ENCODE assay signal across 11 cellular contexts in the genomic region with DNA sequence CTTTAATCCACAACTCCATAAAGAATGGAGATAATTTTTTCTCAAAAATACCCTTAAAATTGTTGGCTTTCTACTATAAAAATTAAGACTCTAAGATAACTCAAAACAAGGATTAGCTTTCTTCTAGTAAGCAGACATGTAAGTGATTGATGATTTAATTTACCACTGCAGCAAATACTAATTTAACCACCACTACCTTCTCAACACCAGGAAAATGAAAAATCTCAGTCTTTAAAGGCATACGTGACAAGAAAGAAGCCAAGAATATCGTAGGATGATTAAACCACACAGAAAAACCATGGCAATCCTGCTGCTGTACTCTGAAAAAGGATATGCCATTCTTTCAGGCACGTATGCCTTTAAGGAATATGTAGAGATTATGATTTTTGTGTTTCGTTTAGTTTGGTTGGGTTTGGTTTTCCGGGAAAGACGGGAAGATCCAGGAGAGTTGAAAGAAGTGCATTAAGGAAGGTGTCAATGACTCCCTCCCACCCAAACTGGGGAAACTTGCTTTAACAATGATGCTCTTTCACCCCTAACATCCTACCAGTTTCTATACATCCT. TPM values are rescaled to one million over a fixed set of nuclear protein-coding genes. Genes with fewer than 3 reads are reported as not detected.
DNase-seq lines count a peak whose midpoint lies in the region; ATAC-seq and TF ChIP-seq lines count a peak whose summit lies in the region.
"Had no signal": no experiment of that assay in that cellular context is flagged by ENCODE, and none has a peak within 500 bp of the region (broad histone marks: within the 10 kb centered on the region; RNA-seq: fewer than 3 reads in every experiment).

No MANE protein-coding gene starts in this region.

- WGBS in lung, 2 donors: 6 to 17% methylated on average over 6 of the region's 6 CpGs
- WGBS in suprapubic skin: 30% methylated on average over 6 of the region's 6 CpGs
- 2% methylated on average over 6 of the region's 6 CpGs for WGBS in body of pancreas, 2 donors

- H3K27me3 Mint-ChIP-seq in HFFc6 (ENCODE audit: insufficient read depth): no peaks in the 10 kb centered on the region
- H3K27me3 Mint-ChIP-seq in CD8-positive, alpha-beta T cell (ENCODE audit: low read depth): peaks cover 16% of the 10 kb centered on the region

- peak overlapping the region; percentile 64 for H3K27ac Mint-ChIP-seq in HFFc6
- no peak overlapping the region for H3K27ac Mint-ChIP-seq in CD8-positive, alpha-beta T cell
- H3K27ac Mint-ChIP-seq: stimulated activated naive B cell treated with anti-CD40 and anti-IgM and Interleukin-4, amounts not matched to agents 10 μg/mL and 1 μg/mL and 100 μg/mL, for 72 hours had no signal

- H3K36me3 Mint-ChIP-seq in HFFc6 (ENCODE audit: low read depth): no peaks in the 10 kb centered on the region
- H3K36me3 Mint-ChIP-seq in CD8-positive, alpha-beta T cell: no peaks in the 10 kb centered on the region
- H3K36me3 Mint-ChIP-seq: stimulated activated naive B cell treated with anti-CD40 and anti-IgM and Interleukin-4, amounts not matched to agents 10 μg/mL and 1 μg/mL and 100 μg/mL, for 72 hours had no signal

- H3K4me1 ChIP-seq in lung (ENCODE audit: control insufficient read depth in 2 of 2, insufficient read depth in 2 of 2, low read length in 2 of 2) (no peaks in the 10 kb centered on the region), suprapubic skin (no peaks in the 10 kb centered on the region), body of pancreas (no peaks in the 10 kb centered on the region)
- H3K4me1 ChIP-seq in CD8-positive, alpha-beta T cell (ENCODE audit: insufficient read depth, low read length): no peaks in the 10 kb centered on the region

- no peaks in the 10 kb centered on the region for H3K9me3 ChIP-seq in lung (ENCODE audit: control insufficient read depth in 2 of 2, insufficient read depth in 1 of 2, low read length in 1 of 2)
- no peaks in the 10 kb centered on the region for H3K9me3 ChIP-seq in suprapubic skin
- H3K9me3 ChIP-seq in CD8-positive, alpha-beta T cell (ENCODE audit: low read length): no peaks in the 10 kb centered on the region
- H3K9me3 ChIP-seq in body of pancreas: no peaks in the 10 kb centered on the region

- no peak for TF ChIP-seq CTCF in HFFc6 (IDR thresholded peaks at IDR 0.05)
- TF ChIP-seq CTCF in choroid plexus epithelial cell (conservative IDR thresholded peaks at IDR 0.05; ENCODE audit: low read depth, low read length): no peak
- TF ChIP-seq CTCF in lung (IDR thresholded peaks at IDR 0.05; ENCODE audit: control extremely low read depth, extremely low read depth): no peak
- no peak for TF ChIP-seq CTCF in suprapubic skin (IDR thresholded peaks at IDR 0.05)
- no peak for TF ChIP-seq CTCF in CD8-positive, alpha-beta T cell (IDR thresholded peaks at IDR 0.05)
- no peak for TF ChIP-seq CTCF in body of pancreas (IDR thresholded peaks at IDR 0.05)

- intact Hi-C loops in CD8-positive, alpha-beta T cell (cut with DNase I, micrococcal nuclease): no loop called here
- intact Hi-C loops in body of pancreas (cut with DNase I): no loop called here

- POLR2A ChIA-PET in CD8-positive, alpha-beta T cell (lab: Charles Lee): no interaction called here

- no peak for TF ChIP-seq EP300 in suprapubic skin (IDR thresholded peaks at IDR 0.05)

- ATAC-seq in lung (ENCODE audit: insufficient read depth, low FRiP score) (no peak), GM18873 (IDR thresholded peaks at IDR 0.05; ENCODE audit: low FRiP score, unreplicated experiment) (no peak), body of pancreas (no peak)
- ATAC-seq in CD8-positive, alpha-beta T cell: no peak
- ATAC-seq: stimulated activated naive B cell treated with anti-CD40 and anti-IgM and Interleukin-4, amounts not matched to agents 10 μg/mL and 1 μg/mL and 100 μg/mL, for 72 hours had no signal

- peak overlapping the region in 1 of 2 donors; percentile 63 for H3K27ac ChIP-seq in lung (ENCODE audit: low read depth in 1 of 2, low read length in 1 of 2)
- H3K27ac ChIP-seq in suprapubic skin: no peak overlapping the region
- no peak overlapping the region for H3K27ac ChIP-seq in CD8-positive, alpha-beta T cell (ENCODE audit: low read depth, low read length)
- H3K27ac ChIP-seq in body of pancreas: no peak overlapping the region

- no peak for TF ChIP-seq POLR2A in suprapubic skin (IDR thresholded peaks at IDR 0.05)
- no peak for TF ChIP-seq POLR2A in body of pancreas (IDR thresholded peaks at IDR 0.05)

- CTCF ChIA-PET in CD8-positive, alpha-beta T cell (lab: Charles Lee): no interaction called here

- H3K27me3 ChIP-seq in lung (ENCODE audit: control insufficient read depth, insufficient read depth) (no peaks in the 10 kb centered on the region), suprapubic skin (peaks cover 9% of the 10 kb centered on the region), body of pancreas (no peaks in the 10 kb centered on the region)
- no peaks in the 10 kb centered on the region for H3K27me3 ChIP-seq in CD8-positive, alpha-beta T cell (ENCODE audit: insufficient read depth, low read length)

- H3K4me3 ChIP-seq in choroid plexus epithelial cell (ENCODE audit: low read depth, low read length) (peak overlapping the region; percentile 69), lung (peak overlapping the region; percentile 58), suprapubic skin (peak overlapping the region; percentile 48), body of pancreas (no peak overlapping the region)
- H3K4me3 ChIP-seq in CD8-positive, alpha-beta T cell (ENCODE audit: low read depth, low read length): no peak overlapping the region

- H3K4me1 Mint-ChIP-seq in HFFc6 (ENCODE audit: low read depth): peaks cover 51% of the 10 kb centered on the region
- no peaks in the 10 kb centered on the region for H3K4me1 Mint-ChIP-seq in CD8-positive, alpha-beta T cell (ENCODE audit: low read depth)
- H3K4me1 Mint-ChIP-seq: stimulated activated naive B cell treated with anti-CD40 and anti-IgM and Interleukin-4, amounts not matched to agents 10 μg/mL and 1 μg/mL and 100 μg/mL, for 72 hours had no signal

- no peaks in the 10 kb centered on the region for H3K9me3 Mint-ChIP-seq in HFFc6
- no peaks in the 10 kb centered on the region for H3K9me3 Mint-ChIP-seq in CD8-positive, alpha-beta T cell
- H3K9me3 Mint-ChIP-seq: stimulated activated naive B cell treated with anti-CD40 and anti-IgM and Interleukin-4, amounts not matched to agents 10 μg/mL and 1 μg/mL and 100 μg/mL, for 72 hours had no signal

- no peak for DNase-seq in HFFc6
- peak; percentile 4 for DNase-seq in choroid plexus epithelial cell (ENCODE audit: low read depth)
- DNase-seq in lung (ENCODE audit: low spot score): no peak
- no peak for DNase-seq in suprapubic skin (ENCODE audit: low spot score in 2 of 2)
- no peak for DNase-seq in CD8-positive, alpha-beta T cell
- DNase-seq in body of pancreas: no peak
- no peak for DNase-seq in amniotic stem cell (lab: John Stamatoyannopoulos, UW)
- DNase-seq: activated CD4-positive, alpha-beta T cell treated with anti-CD3 and anti-CD28 coated beads, Interleukin-2, amount 50 U/mL, for 1 hour; NK-92 treated with Interleukin-12 subunit alpha and Interleukin-12 subunit beta, amount 100 ng/mL, for 24 hours; stimulated activated naive B cell treated with anti-CD40 and anti-IgM and Interleukin-4, amounts not matched to agents 10 μg/mL and 1 μg/mL and 100 μg/mL, for 72 hours had no signal

- H3K36me3 ChIP-seq in lung (ENCODE audit: control insufficient read depth in 2 of 2, insufficient read depth in 2 of 2, low read length in 2 of 2) (no peaks in the 10 kb centered on the region), suprapubic skin (no peaks in the 10 kb centered on the region), body of pancreas (replicated peaks in 1 of 2; ENCODE audit: insufficient read depth in 1 of 2, low read depth in 2 of 2) (no peaks in the 10 kb centered on the region)
- no peaks in the 10 kb centered on the region for H3K36me3 ChIP-seq in CD8-positive, alpha-beta T cell (ENCODE audit: insufficient read depth, low read length)

- H3K4me3 Mint-ChIP-seq in HFFc6: peak overlapping the region; percentile 92
- H3K4me3 Mint-ChIP-seq in CD8-positive, alpha-beta T cell: no peak overlapping the region

RNA-seq across cellular contexts. Expression of a gene that starts 0.9 kb away (rescaled TPM):
- total RNA-seq in HFFc6 (2021; fragmentation: NEBNext Ultra II Directional; extraction: Animal tissue kit (Norgen Biotek cat#: 25700)): 1 to 10 TPM; 5.7 to 8.9 (median 7.0) TPM
- total RNA-seq in lung (10 to 100 TPM in 1 of 2 donors, 1 to 10 TPM in 1; 3.6 to 15.1 TPM), suprapubic skin (1 to 10 TPM in 1 of 4 donors, under 1 TPM in 2, not detected in 1; 0.42 to 1.4 (median 0.44) TPM), body of pancreas (1 to 10 TPM in 1 of 2 donors, under 1 TPM in 1; 0.33 to 1.3 TPM)
- 1 to 10 TPM; 1.1 to 2.1 TPM for polyA plus RNA-seq in lung
- total RNA-seq in CD8-positive, alpha-beta T cell: not detected

RNA-seq across cellular contexts. Expression of a gene that starts 43.8 kb away (rescaled TPM):
- total RNA-seq in HFFc6 (2021; fragmentation: NEBNext Ultra II Directional; extraction: Animal tissue kit (Norgen Biotek cat#: 25700)): not detected
- total RNA-seq in lung: not detected
- not detected for polyA plus RNA-seq in lung
- total RNA-seq in suprapubic skin: not detected
- total RNA-seq in CD8-positive, alpha-beta T cell: not detected
- not detected for total RNA-seq in body of pancreas

RNA-seq across cellular contexts. Expression of a gene that starts 56.5 kb away (rescaled TPM):
- total RNA-seq in HFFc6 (2021; fragmentation: NEBNext Ultra II Directional; extraction: Animal tissue kit (Norgen Biotek cat#: 25700)): not detected
- total RNA-seq in lung (not detected), suprapubic skin (not detected), body of pancreas (not detected)
- polyA plus RNA-seq in lung: not detected
- total RNA-seq in CD8-positive, alpha-beta T cell: not detected

Comparison
In these comparisons a context has a peak if more than half of its experiments do, and no peak if none do; other contexts are left out.
1. H3K4me3 ChIP-seq: peak in choroid plexus epithelial cell (single experiment), lung (single experiment) and suprapubic skin (single experiment); none in CD8-positive, alpha-beta T cell (single experiment) and body of pancreas (0 of 2).